In genomic region chr21:8428668-8429482, GRCh38 we compare ENCODE assay signal across 8 cellular contexts.
DNase-seq lines count a peak whose midpoint lies in the region; ATAC-seq and TF ChIP-seq lines count a peak whose summit lies in the region.
"Not testable (repeated sequence)": the region's sequence is repeated elsewhere in the genome, so short reads cannot be mapped to it uniquely, and the experiment has no call there.

No MANE protein-coding gene starts in this region.

- TF ChIP-seq POLR2A in GM18505 (IDR thresholded peaks at IDR 0.05; ENCODE audit: borderline replicate concordance, extremely low read depth, insufficient read depth, insufficient read length): not testable (repeated sequence)

- ATAC-seq in GM18505 (IDR thresholded peaks at IDR 0.05; ENCODE audit: unreplicated experiment): peak; percentile 74
- peak; percentile 76 for ATAC-seq in GM19395 (IDR thresholded peaks at IDR 0.05; ENCODE audit: unreplicated experiment)
- ATAC-seq in GM21737 (IDR thresholded peaks at IDR 0.05; ENCODE audit: unreplicated experiment): peak; percentile 81
- ATAC-seq in HG02973 (IDR thresholded peaks at IDR 0.05; ENCODE audit: unreplicated experiment): peak; percentile 79
- peak; percentile 82 for ATAC-seq in HG03439 (IDR thresholded peaks at IDR 0.05; ENCODE audit: unreplicated experiment)
- peak; percentile 71 for ATAC-seq in activated CD4-positive, alpha-beta T cell treated with anti-CD3 and anti-CD28 coated beads for 36 hours
- ATAC-seq in left cardiac atrium: peak; percentile 73 to 89
- ATAC-seq in stimulated activated effector memory CD8-positive, alpha-beta T cell treated with anti-CD3 and anti-CD28 coated beads, Interleukin-12 subunit alpha, Interleukin-12 subunit beta, amount 100 ng/mL, for 72 hours: peak; percentile 82

- intact Hi-C loops in activated CD4-positive, alpha-beta T cell treated with anti-CD3 and anti-CD28 coated beads for 36 hours (cut with DNase I, micrococcal nuclease); left cardiac atrium (cut with DNase I): not testable (repeated sequence)

- H3K9me3 Mint-ChIP-seq in activated CD4-positive, alpha-beta T cell treated with anti-CD3 and anti-CD28 coated beads for 36 hours (ENCODE audit: low read depth); stimulated activated effector memory CD8-positive, alpha-beta T cell treated with anti-CD3 and anti-CD28 coated beads, Interleukin-12 subunit alpha, Interleukin-12 subunit beta, amount 100 ng/mL, for 72 hours: not testable (repeated sequence)

- not testable (repeated sequence) for H3K27ac Mint-ChIP-seq in activated CD4-positive, alpha-beta T cell treated with anti-CD3 and anti-CD28 coated beads for 36 hours; stimulated activated effector memory CD8-positive, alpha-beta T cell treated with anti-CD3 and anti-CD28 coated beads, Interleukin-12 subunit alpha, Interleukin-12 subunit beta, amount 100 ng/mL, for 72 hours

- H3K36me3 Mint-ChIP-seq in activated CD4-positive, alpha-beta T cell treated with anti-CD3 and anti-CD28 coated beads for 36 hours (ENCODE audit: low read depth); stimulated activated effector memory CD8-positive, alpha-beta T cell treated with anti-CD3 and anti-CD28 coated beads, Interleukin-12 subunit alpha, Interleukin-12 subunit beta, amount 100 ng/mL, for 72 hours: not testable (repeated sequence)

- POLR2A ChIA-PET in activated CD4-positive, alpha-beta T cell treated with anti-CD3 and anti-CD28 coated beads for 36 hours (lab: Charles Lee): not testable (repeated sequence)

- not testable (repeated sequence) for H3K4me1 Mint-ChIP-seq in activated CD4-positive, alpha-beta T cell treated with anti-CD3 and anti-CD28 coated beads for 36 hours; stimulated activated effector memory CD8-positive, alpha-beta T cell treated with anti-CD3 and anti-CD28 coated beads, Interleukin-12 subunit alpha, Interleukin-12 subunit beta, amount 100 ng/mL, for 72 hours

- not testable (repeated sequence) for H3K27me3 Mint-ChIP-seq in activated CD4-positive, alpha-beta T cell treated with anti-CD3 and anti-CD28 coated beads for 36 hours

- CTCF ChIA-PET in activated CD4-positive, alpha-beta T cell treated with anti-CD3 and anti-CD28 coated beads for 36 hours (lab: Charles Lee): not testable (repeated sequence)

- H3K4me3 Mint-ChIP-seq in activated CD4-positive, alpha-beta T cell treated with anti-CD3 and anti-CD28 coated beads for 36 hours; stimulated activated effector memory CD8-positive, alpha-beta T cell treated with anti-CD3 and anti-CD28 coated beads, Interleukin-12 subunit alpha, Interleukin-12 subunit beta, amount 100 ng/mL, for 72 hours: not testable (repeated sequence)

- not testable (repeated sequence) for DNase-seq in activated CD4-positive, alpha-beta T cell treated with anti-CD3 and anti-CD28 coated beads for 36 hours; left cardiac atrium; stimulated activated effector memory CD8-positive, alpha-beta T cell treated with anti-CD3 and anti-CD28 coated beads, Interleukin-12 subunit alpha, Interleukin-12 subunit beta, amount 100 ng/mL, for 72 hours (ENCODE audit: low spot score in 2 of 2)
